In the genomic region with DNA sequence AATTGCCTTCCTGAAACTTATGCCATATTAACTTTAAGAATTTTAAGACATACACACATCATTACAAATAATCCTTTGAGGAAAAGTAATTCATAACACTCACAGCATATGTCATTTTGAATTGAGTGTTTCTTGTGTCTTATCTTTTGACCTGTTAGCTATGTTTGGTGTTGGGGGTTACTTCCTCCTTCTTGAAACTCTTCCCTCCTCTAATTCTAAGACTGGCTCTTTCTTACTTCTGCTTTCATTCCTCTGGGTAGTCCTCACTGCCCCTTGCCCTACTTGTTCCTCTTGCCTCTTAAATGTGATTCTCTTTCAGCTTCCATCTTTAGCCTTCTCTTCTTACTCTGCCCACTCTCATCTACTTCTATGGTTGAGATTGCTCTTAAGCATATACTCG, we compare ENCODE assay signal across 11 cellular contexts. TPM values are rescaled to one million over a fixed set of nuclear protein-coding genes. Genes with fewer than 3 reads are reported as not detected.
A peak's percentile ranks its signal among the peaks of the same experiment; 100 is the strongest.
DNase-seq lines count a peak whose midpoint lies in the region; ATAC-seq lines count a peak whose summit lies in the region.
"Had no signal": no experiment of that assay in that cellular context is flagged by ENCODE, and none has a peak within 500 bp of the region (broad histone marks: within the 10 kb centered on the region; RNA-seq: fewer than 3 reads in every experiment).

No MANE protein-coding gene starts in this region.

- DNase-seq in naive B cell (peak; percentile 71), NCI-H1436 treated with DMSO at 0.1 percent for 48 hours (lab: John Stamatoyannopoulos, UW) (no peak), activated gamma-delta T cell (lab: John Stamatoyannopoulos, UW) (no peak)
- DNase-seq in effector CD4-positive, alpha-beta T cell = no peak
- DNase-seq: activated CD4-positive, CD25-positive, alpha-beta regulatory T cell; heart right ventricle; NCI-H2081 treated with DMSO at 0.1 percent for 48 hours had no signal

- peak; percentile 99 for ATAC-seq in GM18909 (IDR thresholded peaks at IDR 0.05; ENCODE audit: poor library complexity, unreplicated experiment)
- ATAC-seq in HG02623 (IDR thresholded peaks at IDR 0.05; ENCODE audit: unreplicated experiment) = peak; percentile 96
- peak; percentile 100 for ATAC-seq in naive B cell (ENCODE audit: low read depth in 2 of 2)

- H3K27ac Mint-ChIP-seq in IgD-negative memory B cell = peak overlapping the region in 1 of 3 donors; percentile 67
- peak overlapping the region in 3 of 6 donors; percentile 16 to 26 (median 23) for H3K27ac Mint-ChIP-seq in naive B cell
- H3K27ac Mint-ChIP-seq: stimulated activated naive CD8-positive, alpha-beta T cell treated with anti-CD3 and anti-CD28 coated beads, Interleukin-15, Interleukin-2, amounts not matched to agents 100 ng/mL and 50 ng/mL, for 24 hours had no signal

- H3K36me3 Mint-ChIP-seq in IgD-negative memory B cell (no peaks in the 10 kb centered on the region), naive B cell (no peaks in the 10 kb centered on the region)

- peaks cover 7 to 12% (median 10%) of the 10 kb centered on the region in 3 donors for H3K4me1 Mint-ChIP-seq in IgD-negative memory B cell
- peaks cover 15 to 30% (median 15%) of the 10 kb centered on the region in 3 donors for H3K4me1 Mint-ChIP-seq in naive B cell

- H3K4me3 Mint-ChIP-seq in IgD-negative memory B cell (peak overlapping the region in 3 of 4 donors; percentile 35 to 71 (median 68)), naive B cell (peak overlapping the region in 6 of 8 donors; percentile 0 to 83 (median 12))
- H3K4me3 Mint-ChIP-seq: stimulated activated naive CD8-positive, alpha-beta T cell treated with anti-CD3 and anti-CD28 coated beads, Interleukin-15, Interleukin-2, amounts not matched to agents 100 ng/mL and 50 ng/mL, for 24 hours had no signal

- H3K27me3 Mint-ChIP-seq in IgD-negative memory B cell (no peaks in the 10 kb centered on the region), naive B cell (no peaks in the 10 kb centered on the region)
- H3K27me3 Mint-ChIP-seq: stimulated activated naive CD8-positive, alpha-beta T cell treated with anti-CD3 and anti-CD28 coated beads, Interleukin-15, Interleukin-2, amounts not matched to agents 100 ng/mL and 50 ng/mL, for 24 hours had no signal

- H3K9me3 Mint-ChIP-seq in IgD-negative memory B cell (peaks cover 0 to 5% (median 3%) of the 10 kb centered on the region in 3 donors), naive B cell (peaks cover 0 to 6% (median 0%) of the 10 kb centered on the region in 7 donors)

RNA-seq across cellular contexts. Expression of gene PIP4K2A, which starts 28.3 kb away (rescaled TPM):
- 43.2 TPM for polyA plus RNA-seq in IgD-negative memory B cell
- 10 to 100 TPM; 16.8 to 45.7 (median 26.3) TPM for polyA plus RNA-seq in naive B cell (ENCODE audit: low read depth in 6 of 6)
